15 cellular contexts compared by ENCODE assay signal in the genomic region with DNA sequence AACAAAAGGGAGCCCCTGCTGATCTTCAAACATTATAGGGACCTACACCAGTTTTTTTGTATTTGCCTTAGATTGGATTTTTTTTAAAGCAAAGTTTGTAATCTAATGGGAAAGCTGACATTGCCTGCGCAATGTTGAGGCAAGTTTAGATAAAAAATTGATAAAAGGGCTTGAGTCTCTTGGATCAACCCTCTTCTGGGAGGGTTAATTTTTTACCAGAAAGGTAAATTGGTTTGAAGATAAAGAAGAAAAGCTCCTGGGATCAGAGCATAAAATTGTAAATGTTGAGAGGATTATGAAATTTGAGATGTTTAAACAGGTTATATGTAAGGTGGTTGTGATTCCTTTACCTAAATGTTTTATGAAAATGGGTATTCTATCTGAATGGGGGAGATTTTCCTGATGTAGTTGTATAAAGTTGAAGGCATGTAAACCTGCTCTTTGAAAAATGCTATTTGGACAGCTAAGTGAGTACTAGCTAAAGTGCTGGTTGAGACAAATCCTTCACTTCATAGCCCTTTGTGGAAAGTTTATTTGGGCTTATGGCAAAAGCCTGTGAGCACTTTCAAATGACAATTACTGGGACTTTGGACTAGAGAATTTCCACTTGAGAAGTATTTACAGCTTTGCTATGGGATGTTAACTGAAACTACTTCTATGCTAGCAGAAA. TPM values are rescaled to one million over a fixed set of nuclear protein-coding genes. Genes with fewer than 3 reads are reported as not detected.
"Had no signal": no experiment of that assay in that cellular context is flagged by ENCODE, and none has a peak within 500 bp of the region (broad histone marks: within the 10 kb centered on the region; RNA-seq: fewer than 3 reads in every experiment).

No MANE protein-coding gene starts in this region.

- H3K4me1 Mint-ChIP-seq: activated naive CD8-positive, alpha-beta T cell treated with anti-CD3 and anti-CD28 coated beads, Interleukin-2, amount 10 ng/mL, durations not matched to agents 7 days and 5 days; naive B cell; stimulated activated memory B cell treated with anti-CD40 and anti-IgM and Interleukin-4, amounts not matched to agents 10 μg/mL and 1 μg/mL and 100 μg/mL, for 72 hours had no signal

- H3K36me3 Mint-ChIP-seq: activated CD4-positive, alpha-beta memory T cell treated with anti-CD3 and anti-CD28 coated beads for 36 hours; activated naive CD8-positive, alpha-beta T cell treated with anti-CD3 and anti-CD28 coated beads, Interleukin-2, amount 10 ng/mL, durations not matched to agents 7 days and 5 days; naive B cell; stimulated activated memory B cell treated with anti-CD40 and anti-IgM and Interleukin-4, amounts not matched to agents 10 μg/mL and 1 μg/mL and 100 μg/mL, for 72 hours had no signal

- FAIRE-seq: bronchial epithelial cell had no signal

- H3K4me3 Mint-ChIP-seq: activated CD4-positive, alpha-beta memory T cell treated with anti-CD3 and anti-CD28 coated beads for 36 hours; activated naive CD8-positive, alpha-beta T cell treated with anti-CD3 and anti-CD28 coated beads, Interleukin-2, amount 10 ng/mL, durations not matched to agents 7 days and 5 days; activated T-cell treated with anti-CD3 and anti-CD28 coated beads, Interleukin-2, amount 50 U/mL, for 72 hours; naive B cell; stimulated activated memory B cell treated with anti-CD40 and anti-IgM and Interleukin-4, amounts not matched to agents 10 μg/mL and 1 μg/mL and 100 μg/mL, for 72 hours had no signal

- H3K9me3 Mint-ChIP-seq: activated CD4-positive, alpha-beta memory T cell treated with anti-CD3 and anti-CD28 coated beads for 36 hours; activated naive CD8-positive, alpha-beta T cell treated with anti-CD3 and anti-CD28 coated beads, Interleukin-2, amount 10 ng/mL, durations not matched to agents 7 days and 5 days; activated T-cell treated with anti-CD3 and anti-CD28 coated beads, Interleukin-2, amount 50 U/mL, for 72 hours; stimulated activated memory B cell treated with anti-CD40 and anti-IgM and Interleukin-4, amounts not matched to agents 10 μg/mL and 1 μg/mL and 100 μg/mL, for 72 hours had no signal

- H3K27ac Mint-ChIP-seq: activated CD4-positive, alpha-beta memory T cell treated with anti-CD3 and anti-CD28 coated beads for 36 hours; activated naive CD8-positive, alpha-beta T cell treated with anti-CD3 and anti-CD28 coated beads, Interleukin-2, amount 10 ng/mL, durations not matched to agents 7 days and 5 days; activated T-cell treated with anti-CD3 and anti-CD28 coated beads, Interleukin-2, amount 50 U/mL, for 72 hours; naive B cell; stimulated activated memory B cell treated with anti-CD40 and anti-IgM and Interleukin-4, amounts not matched to agents 10 μg/mL and 1 μg/mL and 100 μg/mL, for 72 hours had no signal

- DNase-seq: activated CD4-positive, alpha-beta memory T cell treated with anti-CD3 and anti-CD28 coated beads for 36 hours; activated CD4-positive, alpha-beta T cell treated with anti-CD3 and anti-CD28 coated beads for 1 hour; activated naive CD8-positive, alpha-beta T cell treated with anti-CD3 and anti-CD28 coated beads, Interleukin-2, amount 10 ng/mL, durations not matched to agents 7 days and 5 days; activated T-cell treated with anti-CD3 and anti-CD28 coated beads, Interleukin-2, amount 50 U/mL, for 72 hours; anterior cingulate cortex; effector CD8-positive, alpha-beta T cell; foreskin melanocyte; head of caudate nucleus; left ventricle myocardium superior; naive B cell; SW 1271; upper lobe of left lung had no signal

- H3K27me3 Mint-ChIP-seq: activated CD4-positive, alpha-beta memory T cell treated with anti-CD3 and anti-CD28 coated beads for 36 hours; activated naive CD8-positive, alpha-beta T cell treated with anti-CD3 and anti-CD28 coated beads, Interleukin-2, amount 10 ng/mL, durations not matched to agents 7 days and 5 days; naive B cell; stimulated activated memory B cell treated with anti-CD40 and anti-IgM and Interleukin-4, amounts not matched to agents 10 μg/mL and 1 μg/mL and 100 μg/mL, for 72 hours had no signal

RNA-seq across cellular contexts. Expression of a gene that starts 56.1 kb away (rescaled TPM):
- total RNA-seq: activated CD4-positive, alpha-beta memory T cell treated with anti-CD3 and anti-CD28 coated beads for 36 hours; activated naive CD8-positive, alpha-beta T cell treated with anti-CD3 and anti-CD28 coated beads, Interleukin-2, amount 10 ng/mL, durations not matched to agents 7 days and 5 days; activated T-cell treated with anti-CD3 and anti-CD28 coated beads, Interleukin-2, amount 50 U/mL, for 72 hours; bronchial epithelial cell; left ventricle myocardium superior; subcutaneous adipose tissue had no signal
